Comparison of ENCODE assay signal across 8 cellular contexts in the genomic region with DNA sequence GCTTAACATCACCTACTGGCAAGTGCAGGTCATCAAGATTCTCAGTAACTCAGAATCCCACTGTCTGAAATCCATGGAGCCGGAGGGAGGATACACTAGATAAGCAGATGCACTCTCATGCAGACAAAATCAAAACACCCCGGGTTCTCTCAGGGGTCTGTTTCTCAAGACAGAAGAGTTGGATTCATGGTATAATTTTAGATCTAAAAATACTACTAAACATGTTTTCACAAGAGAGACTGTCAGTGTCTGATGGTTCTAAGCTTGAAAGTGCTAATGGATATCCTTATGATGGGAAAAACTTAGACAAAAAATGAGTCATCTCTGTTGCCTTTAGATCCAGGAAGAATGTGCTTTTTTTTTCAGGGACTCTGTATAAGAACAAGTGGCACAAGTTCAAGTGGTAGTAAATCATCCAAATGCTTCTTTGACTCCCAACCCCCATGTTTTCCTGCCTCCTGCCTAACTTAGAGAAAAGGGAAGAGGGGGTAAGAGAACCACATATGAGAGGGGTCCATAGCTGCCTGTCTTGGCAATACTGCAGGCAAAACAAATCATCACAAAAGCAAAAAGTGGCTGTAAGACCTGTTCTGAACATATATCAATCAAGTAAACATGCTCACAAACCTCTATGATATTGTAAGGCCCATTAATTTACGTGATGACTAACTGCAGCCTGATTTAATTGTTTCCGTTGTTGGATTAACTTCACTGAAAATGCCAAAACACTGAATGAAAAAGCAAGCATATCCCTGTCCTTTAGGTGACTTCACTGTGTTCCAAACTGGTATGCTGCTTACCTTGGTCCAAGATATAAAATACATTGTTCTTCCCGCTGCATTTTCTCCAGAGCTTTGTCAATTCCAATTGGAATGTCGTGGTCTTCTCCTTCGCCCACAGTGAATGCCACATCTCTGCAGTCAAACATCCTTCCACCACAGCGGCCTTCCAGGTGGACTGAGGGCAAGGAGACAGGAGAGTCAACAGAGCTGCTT.
DNase-seq lines count a peak whose midpoint lies in the region; ATAC-seq and TF ChIP-seq lines count a peak whose summit lies in the region.

No MANE protein-coding gene starts in this region.

- H3K23ac ChIP-seq in neuronal stem cell (ENCODE audit: low read depth, low read length, poor library complexity), result no peak overlapping the region

- H4K8ac ChIP-seq in neuronal stem cell (ENCODE audit: low read depth, low read length), result no peak overlapping the region

- H3F3A ChIP-seq in SK-N-SH (replicated peaks; ENCODE audit: insufficient read depth), result peaks cover 35% of the 10 kb centered on the region

- H3K27me3 ChIP-seq in SK-N-SH (ENCODE audit: insufficient read depth), result no peaks in the 10 kb centered on the region
- H3K27me3 ChIP-seq in skeletal muscle satellite cell (ENCODE audit: control insufficient read depth, insufficient read depth, low read length), result no peaks in the 10 kb centered on the region
- no peaks in the 10 kb centered on the region for H3K27me3 ChIP-seq in neuronal stem cell (ENCODE audit: control insufficient read depth in 3 of 3, insufficient read depth in 3 of 3, low read depth in 1 of 3, low read length in 3 of 3)

- no peak; the same call in 1 of the 2 replicates for TF ChIP-seq CTCF in SK-N-SH (IDR thresholded peaks at IDR 0.05)

- H3K9me2 ChIP-seq in SK-N-SH, result no peaks in the 10 kb centered on the region

- no peak overlapping the region for H3K14ac ChIP-seq in neuronal stem cell (ENCODE audit: low read length)

- no peaks in the 10 kb centered on the region for H3K79me2 ChIP-seq in SK-N-SH (ENCODE audit: insufficient read depth)

- no peak overlapping the region for H2BK5ac ChIP-seq in neuronal stem cell (ENCODE audit: low read length)

- H3K79me1 ChIP-seq in neuronal stem cell (ENCODE audit: low read depth, low read length), result no peaks in the 10 kb centered on the region

- H3K4me1 ChIP-seq in SK-N-SH (ENCODE audit: control insufficient read depth in 1 of 2, insufficient read depth in 2 of 2, low read depth in 1 of 2, low read length in 1 of 2) (peaks cover 21 to 36% of the 10 kb centered on the region in 2 experiments), skeletal muscle satellite cell (ENCODE audit: control insufficient read depth, insufficient read depth, low read length) (peaks cover 67% of the 10 kb centered on the region), neuronal stem cell (ENCODE audit: control insufficient read depth in 2 of 2, insufficient read depth in 1 of 2, low read depth in 1 of 2, low read length in 2 of 2) (peaks cover 0 to 10% of the 10 kb centered on the region in 2 donors)

- no peak overlapping the region for H3K18ac ChIP-seq in neuronal stem cell (ENCODE audit: low read length)

- no peaks in the 10 kb centered on the region for H4K20me1 ChIP-seq in SK-N-SH (ENCODE audit: insufficient read depth)

- CTCF ChIA-PET in SK-N-SH (lab: Yijun Ruan, JAX), result interaction anchor here (1.2 to 7.3 kb wide), 4 partner anchors 9 to 139 kb away, joined by 3 to 42 read pairs (median 8); a partner anchor contains a TSS

- no peak overlapping the region for H4K91ac ChIP-seq in neuronal stem cell (ENCODE audit: low read depth, low read length, poor library complexity)

- WGBS in SK-N-SH (ENCODE audit: low lambda C conversion rate), result 32% methylated on average over 8 of the region's 8 CpGs
- no CpG with 5 or more reads among the region's 8 CpGs for WGBS in neuronal stem cell (ENCODE audit: extremely low coverage in 2 of 2, insufficient read length in 2 of 2, insufficient replicate concordance in 1 of 2), 2 donors

- ATAC-seq in HG02623 (IDR thresholded peaks at IDR 0.05; ENCODE audit: unreplicated experiment), result no peak

- H2BK12ac ChIP-seq in neuronal stem cell (ENCODE audit: low read length), result no peak overlapping the region

- H3K9ac ChIP-seq in SK-N-SH, result peak overlapping the region; percentile 31; the same call in 1 of the 2 replicates
- H3K9ac ChIP-seq in skeletal muscle satellite cell (ENCODE audit: low read depth, low read length), result peak overlapping the region; percentile 32
- no peak overlapping the region for H3K9ac ChIP-seq in neuronal stem cell (ENCODE audit: low read depth, low read length, poor library complexity)

- POLR2A ChIA-PET in SK-N-SH (lab: Yijun Ruan, JAX), result no interaction called here

- peak; percentile 16 for DNase-seq in GDM1 (lab: John Stamatoyannopoulos, UW)
- no peak for DNase-seq in SK-N-SH
- peak; percentile 65 for DNase-seq in fibroblast of gingiva (ENCODE audit: low read depth)
- DNase-seq in SIG-M5 treated with dmso at 0.1 percent for 504 hours (lab: John Stamatoyannopoulos, UW; ENCODE audit: unreplicated experiment), result no peak
- DNase-seq in neuronal stem cell (ENCODE audit: low spot score), result no peak
- no peak for DNase-seq in NCI-H1930 (lab: John Stamatoyannopoulos, UW)

- no peak overlapping the region for H2BK120ac ChIP-seq in neuronal stem cell (ENCODE audit: low read depth, low read length)

- no peak overlapping the region for H2AK5ac ChIP-seq in neuronal stem cell (ENCODE audit: low read depth, low read length)

- TF ChIP-seq RAD21 in SK-N-SH (IDR thresholded peaks at IDR 0.05; ENCODE audit: low read length), result no peak

- no peak overlapping the region for H3K4ac ChIP-seq in neuronal stem cell (ENCODE audit: low read length)

- H3K27ac ChIP-seq in SK-N-SH (ENCODE audit: low read depth in 2 of 2, low read length in 1 of 2) (peak overlapping the region; percentile 56 to 90), neuronal stem cell (replicated peaks; ENCODE audit: low read length) (no peak overlapping the region)

- no peak overlapping the region for H2AFZ ChIP-seq in SK-N-SH (ENCODE audit: low read depth)
- no peak overlapping the region for H2AFZ ChIP-seq in neuronal stem cell (ENCODE audit: low read length)

- H3K4me2 ChIP-seq in SK-N-SH, result peak overlapping the region; percentile 33; the same call in 1 of the 2 replicates
- H3K4me2 ChIP-seq in skeletal muscle satellite cell (ENCODE audit: low read length), result peak overlapping the region; percentile 27
- no peak overlapping the region for H3K4me2 ChIP-seq in neuronal stem cell (ENCODE audit: insufficient read depth, low read length, poor library complexity, severe bottlenecking)

- H3K4me3 ChIP-seq in SK-N-SH (ENCODE audit: low read depth in 2 of 2, low read length in 1 of 2) (no peak overlapping the region; a peak in 1 of 4 replicates), skeletal muscle satellite cell (ENCODE audit: low read length) (no peak overlapping the region), neuronal stem cell (ENCODE audit: low read length in 2 of 2) (no peak overlapping the region)

- peak; percentile 5 to 77; a peak in 1 of 4 replicates for TF ChIP-seq EP300 in SK-N-SH (IDR thresholded peaks at IDR 0.05; ENCODE audit: borderline replicate concordance in 1 of 2, low read depth in 1 of 2, low read length in 1 of 2)

- no peak overlapping the region for H2BK15ac ChIP-seq in neuronal stem cell (ENCODE audit: low read length)

- H3K9me3 ChIP-seq in SK-N-SH, result no peaks in the 10 kb centered on the region
- no peaks in the 10 kb centered on the region for H3K9me3 ChIP-seq in skeletal muscle satellite cell (replicated peaks; ENCODE audit: low read length)
- no peaks in the 10 kb centered on the region for H3K9me3 ChIP-seq in neuronal stem cell (replicated peaks in 1 of 2; ENCODE audit: control insufficient read depth in 2 of 2, insufficient read depth in 1 of 2, low read depth in 1 of 2, low read length in 2 of 2)

- no peaks in the 10 kb centered on the region for H3K36me3 ChIP-seq in SK-N-SH (replicated peaks in 1 of 2; ENCODE audit: control insufficient read depth in 1 of 2, insufficient read depth in 2 of 2, low read length in 1 of 2)
- peaks cover 64% of the 10 kb centered on the region for H3K36me3 ChIP-seq in skeletal muscle satellite cell (ENCODE audit: insufficient read depth, low read length)
- peaks cover 2 to 76% of the 10 kb centered on the region in 2 donors for H3K36me3 ChIP-seq in neuronal stem cell (replicated peaks in 1 of 2; ENCODE audit: control insufficient read depth in 2 of 2, insufficient read depth in 2 of 2, low read length in 2 of 2)

TF ChIP-seq in SK-N-SH, 30 proteins besides CTCF, POLR2A, EP300 and RAD21 (continues in another document):
- no peak for TF ChIP-seq GABPA (IDR thresholded peaks at IDR 0.05; ENCODE audit: low read depth)
- peak; percentile 79 for TF ChIP-seq TEAD4 (IDR thresholded peaks at IDR 0.05; ENCODE audit: borderline replicate concordance, insufficient read depth)
- TF ChIP-seq, protein P1, sequence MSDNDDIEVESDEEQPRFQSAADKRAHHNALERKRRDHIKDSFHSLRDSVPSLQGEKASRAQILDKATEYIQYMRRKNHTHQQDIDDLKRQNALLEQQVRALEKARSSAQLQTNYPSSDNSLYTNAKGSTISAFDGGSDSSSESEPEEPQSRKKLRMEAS (IDR thresholded peaks at IDR 0.05; ENCODE audit: low read depth), result no peak; the same call in 1 of the 2 replicates
- TF ChIP-seq NRF1 (IDR thresholded peaks at IDR 0.05; ENCODE audit: low read depth, low read length), result no peak
- TF ChIP-seq NFIC (IDR thresholded peaks at IDR 0.05; ENCODE audit: borderline replicate concordance), result peak; percentile 69
- TF ChIP-seq MXI1 (IDR thresholded peaks at IDR 0.05; ENCODE audit: low read depth, low read length), result no peak
- 0 out of 2 replicates have a peak, but pooled peaks have one; percentile 38 for TF ChIP-seq TAF1 (IDR thresholded peaks at IDR 0.05; ENCODE audit: borderline replicate concordance, low read depth, low read length)
- TF ChIP-seq CHD2 (IDR thresholded peaks at IDR 0.05; ENCODE audit: low read length, partially characterized antibody), result no peak
- TF ChIP-seq, protein P2, sequence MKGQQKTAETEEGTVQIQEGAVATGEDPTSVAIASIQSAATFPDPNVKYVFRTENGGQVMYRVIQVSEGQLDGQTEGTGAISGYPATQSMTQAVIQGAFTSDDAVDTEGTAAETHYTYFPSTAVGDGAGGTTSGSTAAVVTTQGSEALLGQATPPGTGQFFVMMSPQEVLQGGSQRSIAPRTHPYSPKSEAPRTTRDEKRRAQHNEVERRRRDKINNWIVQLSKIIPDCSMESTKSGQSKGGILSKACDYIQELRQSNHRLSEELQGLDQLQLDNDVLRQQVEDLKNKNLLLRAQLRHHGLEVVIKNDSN (IDR thresholded peaks at IDR 0.05; ENCODE audit: borderline replicate concordance, low read depth), result no peak
- TF ChIP-seq FOXM1 (IDR thresholded peaks at IDR 0.05; ENCODE audit: low read depth), result peak; percentile 59; the same call in 1 of the 2 replicates
- no peak for TF ChIP-seq FOXJ3 (CRISPR knock-in tag; IDR thresholded peaks at IDR 0.05)

Comparison
In these comparisons a context has a peak if more than half of its experiments do, and no peak if none do; other contexts are left out.
1. DNase-seq: peak in GDM1 (single experiment) and fibroblast of gingiva (single experiment); none in SK-N-SH (single experiment), SIG-M5 treated with dmso at 0.1 percent for 504 hours (single experiment), neuronal stem cell (single experiment) and NCI-H1930 (0 of 2).